In the genomic region with DNA sequence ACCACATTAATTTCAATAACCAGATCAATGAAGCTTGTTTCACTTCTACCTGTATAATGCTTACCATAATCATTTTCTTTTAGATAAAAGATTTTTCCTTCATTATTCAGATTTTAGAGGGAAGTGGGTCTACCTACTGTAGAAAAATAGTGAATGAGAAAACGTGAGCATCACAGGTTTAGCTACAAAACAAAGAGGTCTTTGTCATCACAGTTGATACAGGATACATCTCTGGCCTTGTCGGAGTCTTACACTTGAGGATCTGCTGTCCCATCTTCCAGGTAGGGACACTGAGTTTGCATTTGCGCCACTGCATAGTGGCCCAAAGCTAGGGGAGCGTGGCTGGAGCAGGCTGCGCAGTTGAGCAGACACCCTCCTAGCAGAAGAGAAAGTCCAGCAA, we compare ENCODE assay signal across 19 cellular contexts. TPM values are rescaled to one million over a fixed set of nuclear protein-coding genes. Genes with fewer than 3 reads are reported as not detected.
"Had no signal": no experiment of that assay in that cellular context is flagged by ENCODE, and none has a peak within 500 bp of the region (broad histone marks: within the 10 kb centered on the region; RNA-seq: fewer than 3 reads in every experiment).

No MANE protein-coding gene starts in this region.

- H3K4me3 ChIP-seq: heart left ventricle, lung, ovary, thoracic aorta, upper lobe of right lung had no signal

- H3K9me3 ChIP-seq: heart left ventricle, ovary, thoracic aorta, upper lobe of right lung had no signal

- H3K27ac Mint-ChIP-seq: activated CD4-positive, alpha-beta T cell treated with anti-CD3 and anti-CD28 coated beads, Interleukin-2, amount 10 ng/mL, durations not matched to agents 24 days and 14 days; activated naive CD8-positive, alpha-beta T cell; T-helper 2 cell treated with Interferon-gamma antibody and Interleukin-4, amounts not matched to agents 5 μg/mL and 100 μg/mL, for 36 hours had no signal

- ATAC-seq: heart left ventricle, upper lobe of right lung had no signal

- H3K9me3 Mint-ChIP-seq: activated CD4-positive, alpha-beta T cell treated with anti-CD3 and anti-CD28 coated beads, Interleukin-2, amount 10 ng/mL, durations not matched to agents 24 days and 14 days; T-helper 2 cell treated with Interferon-gamma antibody and Interleukin-4, amounts not matched to agents 5 μg/mL and 100 μg/mL, for 36 hours had no signal

- FAIRE-seq: frontal cortex had no signal

- H3K36me3 ChIP-seq: ovary, thoracic aorta had no signal

- H3K36me3 Mint-ChIP-seq: activated naive CD8-positive, alpha-beta T cell had no signal

- H3K4me3 Mint-ChIP-seq: activated CD4-positive, alpha-beta T cell treated with anti-CD3 and anti-CD28 coated beads, Interleukin-2, amount 10 ng/mL, durations not matched to agents 24 days and 14 days; activated naive CD8-positive, alpha-beta T cell; mesothelial cell of epicardium; T-helper 2 cell treated with Interferon-gamma antibody and Interleukin-4, amounts not matched to agents 5 μg/mL and 100 μg/mL, for 36 hours had no signal

- H3K27me3 ChIP-seq: heart left ventricle, ovary, upper lobe of right lung had no signal

- DNase-seq: activated CD4-positive, alpha-beta T cell treated with anti-CD3 and anti-CD28 coated beads, Interleukin-2, amount 10 ng/mL, durations not matched to agents 24 days and 14 days; activated CD4-positive, CD25-positive, alpha-beta regulatory T cell; activated gamma-delta T cell; activated T-cell treated with anti-CD3 and anti-CD28 coated beads, Interleukin-2, amount 50 U/mL, for 1 hour; aorta; dermis blood vessel endothelial cell; effector memory CD8-positive, alpha-beta T cell; heart left ventricle; ovary; stimulated activated CD4-positive, alpha-beta T cell treated with anti-CD3 and anti-CD28 coated beads, Interleukin-1b, Interleukin-23, amount 100 ng/mL, for 48 hours; upper lobe of right lung had no signal

- H3K4me1 ChIP-seq: heart left ventricle, upper lobe of right lung had no signal

- H3K27ac ChIP-seq: heart left ventricle, ovary, thoracic aorta, upper lobe of right lung had no signal

RNA-seq across cellular contexts. Expression of gene CLDN24, which starts 0.7 kb away (rescaled TPM):
- total RNA-seq: activated CD4-positive, alpha-beta T cell treated with anti-CD3 and anti-CD28 coated beads, Interleukin-2, amount 10 ng/mL, durations not matched to agents 24 days and 14 days; aorta; bronchial epithelial cell; chondrocyte; dermis blood vessel endothelial cell; frontal cortex; heart left ventricle; lung; mesothelial cell of epicardium; ovary; thoracic aorta; upper lobe of right lung had no signal

RNA-seq across cellular contexts. Expression of gene CLDN22, which starts 1.4 kb away (rescaled TPM):
- total RNA-seq: activated CD4-positive, alpha-beta T cell treated with anti-CD3 and anti-CD28 coated beads, Interleukin-2, amount 10 ng/mL, durations not matched to agents 24 days and 14 days; aorta; bronchial epithelial cell; chondrocyte; dermis blood vessel endothelial cell; frontal cortex; heart left ventricle; mesothelial cell of epicardium; thoracic aorta; upper lobe of right lung had no signal
